Comparison of ENCODE assay signal across 8 cellular contexts in the genomic region with DNA sequence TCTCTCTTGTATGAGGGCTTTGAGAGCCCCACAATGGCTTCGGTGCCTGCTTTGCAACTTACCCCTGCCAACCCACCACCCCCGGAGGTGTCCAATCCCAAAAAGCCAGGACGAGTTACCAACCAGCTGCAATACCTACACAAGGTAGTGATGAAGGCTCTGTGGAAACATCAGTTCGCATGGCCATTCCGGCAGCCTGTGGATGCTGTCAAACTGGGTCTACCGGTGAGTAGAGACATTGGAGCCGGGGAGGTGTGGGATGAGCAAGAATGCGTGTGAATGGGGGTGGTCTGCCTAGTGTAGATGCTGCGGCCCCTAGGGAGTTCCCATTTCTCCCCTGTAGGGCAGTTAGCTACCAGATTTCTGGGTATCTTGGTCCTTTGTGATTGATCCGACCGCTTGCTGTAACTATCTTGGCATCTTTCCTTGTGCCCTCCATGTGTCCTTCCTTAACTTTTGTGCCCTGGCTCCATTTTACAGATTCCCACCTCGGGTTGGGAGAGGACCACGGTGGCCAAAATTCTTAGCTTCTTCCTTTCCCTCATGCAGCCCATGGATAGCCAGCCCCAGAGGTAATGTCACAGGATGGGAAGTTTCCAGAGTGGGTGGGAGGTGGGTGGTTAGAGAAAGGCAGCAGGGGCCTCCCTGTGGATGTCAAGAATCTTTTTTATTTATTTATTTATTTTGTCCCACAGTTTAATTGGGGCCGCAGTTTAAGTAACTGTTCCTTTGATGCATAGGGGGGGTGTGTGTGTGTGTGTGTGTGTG. TPM values are rescaled to one million over a fixed set of nuclear protein-coding genes. Genes with fewer than 3 reads are reported as not detected.
DNase-seq lines count a peak whose midpoint lies in the region; ATAC-seq and TF ChIP-seq lines count a peak whose summit lies in the region.

No MANE protein-coding gene starts in this region.

- no TSS peak for BruUV-seq in Panc1 (replicated peaks; lab: Mats Ljungman, UMichigan)

- H3K4me3 ChIP-seq in GM08714 (ENCODE audit: low read length) (peak overlapping the region; percentile 99), Panc1 (ENCODE audit: low read depth in 2 of 2, low read length in 2 of 2) (peak overlapping the region; percentile 94 to 100), esophagus (ENCODE audit: low read depth in 1 of 2, low read length in 2 of 2) (peak overlapping the region; percentile 96 to 97), prostate gland (peak overlapping the region; percentile 66 to 84)

- H3K4me1 ChIP-seq in Panc1 (ENCODE audit: control insufficient read depth, insufficient read depth, low read length) (peaks cover 44% of the 10 kb centered on the region), esophagus (ENCODE audit: control insufficient read depth in 2 of 2, insufficient read depth in 2 of 2, low read length in 1 of 2) (peaks cover 0 to 7% of the 10 kb centered on the region in 2 donors), prostate gland (replicated peaks) (peaks cover 23% of the 10 kb centered on the region)

- TF ChIP-seq CTCF in Panc1 (IDR thresholded peaks at IDR 0.05) (no peak), prostate gland (IDR thresholded peaks at IDR 0.05) (no peak)

- no peak for TF ChIP-seq POLR2A in prostate gland (IDR thresholded peaks at IDR 0.05)

- POLR2A ChIA-PET in Panc1 (lab: Charles Lee): interaction anchor here (0.5 to 1.3 kb wide), 3 partner anchors 10 to 436 kb away, joined by 3 to 4 read pairs (median 3); partner anchors contain the start of gene PHF1

- CTCF ChIA-PET in Panc1 (lab: Charles Lee): interaction anchor here (0.6 to 1.0 kb wide), 2 partner anchors 10 to 350 kb away, joined by 5 to 16 read pairs; no protein-coding TSS in a partner anchor

- H3K36me3 ChIP-seq in Panc1 (ENCODE audit: control insufficient read depth, insufficient read depth, low read length) (peaks cover 62% of the 10 kb centered on the region), esophagus (ENCODE audit: control insufficient read depth in 2 of 2, insufficient read depth in 2 of 2, low read length in 1 of 2) (peaks cover 33 to 47% of the 10 kb centered on the region in 2 donors), prostate gland (peaks cover 22 to 58% of the 10 kb centered on the region in 2 donors)

- 3 to 4% methylated on average over 14 of the region's 14 CpGs for WGBS in esophagus, 2 donors
- WGBS in prostate gland: 3% methylated on average over 14 of the region's 14 CpGs

- no peaks in the 10 kb centered on the region for H3K9me3 ChIP-seq in Panc1 (ENCODE audit: control insufficient read depth, insufficient read depth, low read depth, low read length)
- H3K9me3 ChIP-seq in esophagus (ENCODE audit: control insufficient read depth in 2 of 2, insufficient read depth in 1 of 2, low read depth in 1 of 2, low read length in 1 of 2): no peaks in the 10 kb centered on the region
- H3K9me3 ChIP-seq in prostate gland: no peaks in the 10 kb centered on the region

- no peak for ATAC-seq in Panc1

- intact Hi-C loops in Panc1 (cut with micrococcal nuclease; ENCODE audit: unreplicated experiment): no loop called here
- intact Hi-C loops in prostate gland (cut with DNase I): loop anchor here (5.0 to 10.0 kb wide), 3 partner anchors 440 to 1352 kb away; partner anchors contain the start of genes CUTA, PHF1 and PRRC2A

- no peak for DNase-seq in Panc1 (ENCODE audit: low read depth, low spot score)
- no peak for DNase-seq in prostate gland (ENCODE audit: low spot score)
- no peak for DNase-seq in cerebellum (ENCODE audit: low spot score)
- DNase-seq in SKM-1 treated with dmso at 0.1 percent for 144 hours (lab: John Stamatoyannopoulos, UW; ENCODE audit: unreplicated experiment): no peak
- DNase-seq in epidermal melanocyte (ENCODE audit: insufficient read length, low spot score): no peak
- no peak for DNase-seq in activated CD4-positive, alpha-beta T cell treated with anti-CD3 and anti-CD28 coated beads, Interleukin-2, amount 50 U/mL, for 1 hour

- H3K27me3 ChIP-seq in Panc1 (ENCODE audit: control insufficient read depth, insufficient read depth, low read length) (no peaks in the 10 kb centered on the region), esophagus (ENCODE audit: control insufficient read depth in 1 of 2, insufficient read depth in 2 of 2, low read length in 2 of 2) (no peaks in the 10 kb centered on the region), prostate gland (replicated peaks; ENCODE audit: insufficient read depth) (no peaks in the 10 kb centered on the region)

- H3K27ac ChIP-seq in Panc1 (ENCODE audit: low read length) (peak overlapping the region; percentile 41; the same call in 1 of the 2 replicates), esophagus (ENCODE audit: low read depth in 2 of 2, low read length in 1 of 2) (no peak overlapping the region), prostate gland (peak overlapping the region in 1 of 2 donors; percentile 99)

- in situ Hi-C loops in Panc1 (cut with HindIII; ENCODE audit: low pct_unique_long_range_greater_than_20kb, low sequenced_read_pairs): no loop called here

RNA-seq across cellular contexts. Expression of gene BRD2, which starts 6.3 kb away (rescaled TPM):
- total RNA-seq in Panc1 (2021; ENCODE audit: unreplicated experiment) (209 TPM), prostate gland (100 to 1,000 TPM; 153 to 252 TPM), cerebellum (77.4 TPM)
- polyA plus RNA-seq in Panc1 (2012; ENCODE audit: insufficient read length): 161 TPM
- polyA plus RNA-seq in esophagus: 10 to 100 TPM; 86.9 to 97.6 TPM

RNA-seq across cellular contexts. Expression of gene HLA-DMA, which starts 21.8 kb away (rescaled TPM):
- total RNA-seq in Panc1 (2021; ENCODE audit: unreplicated experiment): 2.8 TPM
- polyA plus RNA-seq in Panc1 (2012; ENCODE audit: insufficient read length): 1.3 TPM
- polyA plus RNA-seq in esophagus: 10 to 100 TPM; 11.3 to 14.4 TPM
- 10 to 100 TPM in 1 of 2 donors, 1 to 10 TPM in 1; 9.6 to 26.1 TPM for total RNA-seq in prostate gland
- total RNA-seq in cerebellum: 0.73 TPM

RNA-seq across cellular contexts. Expression of gene HLA-DMB, which starts 33.9 kb away (rescaled TPM):
- total RNA-seq in Panc1 (2021; ENCODE audit: unreplicated experiment) (0.44 TPM), prostate gland (10 to 100 TPM in 1 of 2 donors, 1 to 10 TPM in 1; 7.3 to 15.2 TPM), cerebellum (1.5 TPM)
- polyA plus RNA-seq in Panc1 (2012; ENCODE audit: insufficient read length): not detected
- 1 to 10 TPM; 2.5 to 7.3 TPM for polyA plus RNA-seq in esophagus

RNA-seq across cellular contexts. Expression of gene HLA-DOA, which starts 34.7 kb away (rescaled TPM):
- total RNA-seq in Panc1 (2021; ENCODE audit: unreplicated experiment) (0.08 TPM), prostate gland (10 to 100 TPM in 1 of 2 donors, 1 to 10 TPM in 1; 7.2 to 14.6 TPM), cerebellum (1.1 TPM)
- polyA plus RNA-seq in Panc1 (2012; ENCODE audit: insufficient read length): not detected
- polyA plus RNA-seq in esophagus: 1 to 10 TPM in 1 of 2 donors, under 1 TPM in 1; 0.49 to 1.5 TPM
